ENCODE assay signal across 21 cellular contexts in genomic region chr17:79113699-79114098, GRCh38.
"Had no signal": no experiment of that assay in that cellular context is flagged by ENCODE, and none has a peak within 500 bp of the region (broad histone marks: within the 10 kb centered on the region; RNA-seq: fewer than 3 reads in every experiment).

No MANE protein-coding gene starts in this region.

- FAIRE-seq: colon, frontal cortex had no signal

- DNase-seq: activated CD4-positive, alpha-beta memory T cell treated with anti-CD3 and anti-CD28 coated beads for 36 hours; activated CD4-positive, alpha-beta T cell treated with anti-CD3 and anti-CD28 coated beads for 48 hours; activated CD4-positive, CD25-positive, alpha-beta regulatory T cell; activated effector memory CD4-positive, alpha-beta T cell treated with Interleukin-2 at 50 U/mL for 16 hours; activated naive CD4-positive, alpha-beta T cell treated with anti-CD3 and anti-CD28 coated beads for 36 hours; activated T-cell treated with anti-CD3 and anti-CD28 coated beads, Interleukin-2, amount 50 U/mL, for 72 hours; effector memory CD8-positive, alpha-beta T cell; glutamatergic neuron; kidney glomerular epithelial cell; naive thymus-derived CD4-positive, alpha-beta T cell; stimulated activated CD4-positive, alpha-beta T cell treated with anti-CD3 and anti-CD28 coated beads, Interleukin-12 subunit alpha, Interleukin-12 subunit beta, amount 100 ng/mL, for 4 hours; stimulated activated CD4-positive, alpha-beta T cell treated with anti-CD3 and anti-CD28 coated beads, Interleukin-4, amount 100 ng/mL, for 4 hours; stimulated activated naive CD8-positive, alpha-beta T cell treated with anti-CD3 and anti-CD28 coated beads, Interleukin-15, Interleukin-2, amounts not matched to agents 100 U/mL and 50 U/mL, for 24 hours; T-helper 1 cell had no signal

- ATAC-seq: activated T-cell treated with anti-CD3 and anti-CD28 coated beads, Interleukin-2, amount 50 U/mL, for 72 hours; effector memory CD8-positive, alpha-beta T cell; naive thymus-derived CD4-positive, alpha-beta T cell; stimulated activated naive CD8-positive, alpha-beta T cell treated with anti-CD3 and anti-CD28 coated beads, Interleukin-15, Interleukin-2, amounts not matched to agents 100 U/mL and 50 U/mL, for 24 hours had no signal

- H3K36me3 Mint-ChIP-seq: activated CD4-positive, alpha-beta memory T cell treated with anti-CD3 and anti-CD28 coated beads for 36 hours; naive thymus-derived CD4-positive, alpha-beta T cell had no signal

- H3K27me3 ChIP-seq: upper lobe of left lung had no signal

- H3K27me3 Mint-ChIP-seq: activated CD4-positive, alpha-beta memory T cell treated with anti-CD3 and anti-CD28 coated beads for 36 hours had no signal

- H3K4me3 Mint-ChIP-seq: activated CD4-positive, alpha-beta memory T cell treated with anti-CD3 and anti-CD28 coated beads for 36 hours; activated naive CD4-positive, alpha-beta T cell treated with anti-CD3 and anti-CD28 coated beads for 36 hours; activated T-cell treated with anti-CD3 and anti-CD28 coated beads, Interleukin-2, amount 50 U/mL, for 72 hours; effector memory CD8-positive, alpha-beta T cell; naive thymus-derived CD4-positive, alpha-beta T cell had no signal

- H3K9me3 Mint-ChIP-seq: activated CD4-positive, alpha-beta memory T cell treated with anti-CD3 and anti-CD28 coated beads for 36 hours; activated naive CD4-positive, alpha-beta T cell treated with anti-CD3 and anti-CD28 coated beads for 36 hours; activated T-cell treated with anti-CD3 and anti-CD28 coated beads, Interleukin-2, amount 50 U/mL, for 72 hours; effector memory CD8-positive, alpha-beta T cell; naive thymus-derived CD4-positive, alpha-beta T cell had no signal

- H3K27ac Mint-ChIP-seq: activated CD4-positive, alpha-beta memory T cell treated with anti-CD3 and anti-CD28 coated beads for 36 hours; activated naive CD4-positive, alpha-beta T cell treated with anti-CD3 and anti-CD28 coated beads for 36 hours; activated T-cell treated with anti-CD3 and anti-CD28 coated beads, Interleukin-2, amount 50 U/mL, for 72 hours; effector memory CD8-positive, alpha-beta T cell; naive thymus-derived CD4-positive, alpha-beta T cell had no signal

- H3K36me3 ChIP-seq: esophagus muscularis mucosa, left lung, upper lobe of left lung had no signal

- H3K9me3 ChIP-seq: esophagus muscularis mucosa, left lung, upper lobe of left lung had no signal

- H3K27ac ChIP-seq: esophagus muscularis mucosa, left lung had no signal

- H3K4me3 ChIP-seq: dorsolateral prefrontal cortex, esophagus muscularis mucosa, left lung, lung had no signal
